21 cellular contexts compared by ENCODE assay signal in genomic region chr12:121011820-121012219, GRCh38. TPM values are rescaled to one million over a fixed set of nuclear protein-coding genes. Genes with fewer than 3 reads are reported as not detected.
DNase-seq lines count a peak whose midpoint lies in the region; ATAC-seq and TF ChIP-seq lines count a peak whose summit lies in the region.
"Had no signal": no experiment of that assay in that cellular context is flagged by ENCODE, and none has a peak within 500 bp of the region (broad histone marks: within the 10 kb centered on the region; RNA-seq: fewer than 3 reads in every experiment).

No MANE protein-coding gene starts in this region.

- TF ChIP-seq CTCF in CD4-positive, alpha-beta T cell (IDR thresholded peaks at IDR 0.05), result no peak
- no peak for TF ChIP-seq CTCF in nephron (IDR thresholded peaks at IDR 0.05; ENCODE audit: unreplicated experiment in 3 of 3)

- ATAC-seq in activated naive CD8-positive, alpha-beta T cell treated with anti-CD3 and anti-CD28 coated beads, Interleukin-2, amount 10 ng/mL, durations not matched to agents 7 days and 5 days (ENCODE audit: low read depth), result no peak
- ATAC-seq in CD4-positive, alpha-beta T cell (ENCODE audit: poor library complexity), result no peak
- ATAC-seq: GM23338 had no signal

- H3K4me1 Mint-ChIP-seq in activated naive CD8-positive, alpha-beta T cell treated with anti-CD3 and anti-CD28 coated beads, Interleukin-2, amount 10 ng/mL, durations not matched to agents 7 days and 5 days, result peaks cover 11% of the 10 kb centered on the region
- peaks cover 17% of the 10 kb centered on the region for H3K4me1 Mint-ChIP-seq in activated naive CD8-positive, alpha-beta T cell treated with anti-CD3 and anti-CD28 coated beads for 36 hours
- H3K4me1 Mint-ChIP-seq in CD4-positive, alpha-beta T cell (ENCODE audit: low read depth), result peaks cover 16% of the 10 kb centered on the region
- peaks cover 28% of the 10 kb centered on the region for H3K4me1 Mint-ChIP-seq in activated T-helper 1 cell treated with anti-CD3 and anti-CD28 coated beads, Interleukin-12 subunit alpha, Interleukin-12 subunit beta, Interleukin-2, Interleukin-4 antibody, amounts not matched to agents 30 ng/mL and 10 ng/mL and 1 ng/mL, durations not matched to agents 14 hours and 24 hours and 36 hours (ENCODE audit: low read depth)
- peaks cover 18% of the 10 kb centered on the region for H3K4me1 Mint-ChIP-seq in nephron

- H3K9me3 ChIP-seq in CD4-positive, alpha-beta T cell (ENCODE audit: control insufficient read depth, low read length), result no peaks in the 10 kb centered on the region
- H3K9me3 ChIP-seq: BE2C had no signal

- no peak for DNase-seq in activated naive CD8-positive, alpha-beta T cell treated with anti-CD3 and anti-CD28 coated beads, Interleukin-2, amount 10 ng/mL, durations not matched to agents 7 days and 5 days
- no peak for DNase-seq in activated naive CD8-positive, alpha-beta T cell treated with anti-CD3 and anti-CD28 coated beads for 36 hours
- DNase-seq in CD4-positive, alpha-beta T cell, result no peak
- no peak for DNase-seq in activated T-helper 1 cell treated with anti-CD3 and anti-CD28 coated beads, Interleukin-12 subunit alpha, Interleukin-12 subunit beta, Interleukin-2, Interleukin-4 antibody, amounts not matched to agents 30 ng/mL and 10 ng/mL and 1 ng/mL, durations not matched to agents 14 hours and 24 hours and 36 hours (ENCODE audit: low spot score)
- DNase-seq in NCI-H2227 treated with DMSO at 0.1 percent for 48 hours (lab: John Stamatoyannopoulos, UW) (no peak), NCI-H1436 (lab: John Stamatoyannopoulos, UW) (no peak), nucleus accumbens (lab: John Stamatoyannopoulos, UW) (no peak)
- DNase-seq: ACHN; BE2C; CD4-positive, alpha-beta memory T cell; DMS153; DMS79; GDM1; HCEC 1CT; HFFc6 had no signal

- CTCF ChIA-PET in CD4-positive, alpha-beta T cell (lab: Charles Lee), result no interaction called here

- H3K9me3 Mint-ChIP-seq in activated naive CD8-positive, alpha-beta T cell treated with anti-CD3 and anti-CD28 coated beads, Interleukin-2, amount 10 ng/mL, durations not matched to agents 7 days and 5 days, result no peaks in the 10 kb centered on the region
- no peaks in the 10 kb centered on the region for H3K9me3 Mint-ChIP-seq in activated naive CD8-positive, alpha-beta T cell treated with anti-CD3 and anti-CD28 coated beads for 36 hours
- H3K9me3 Mint-ChIP-seq in CD4-positive, alpha-beta T cell, result no peaks in the 10 kb centered on the region
- no peaks in the 10 kb centered on the region for H3K9me3 Mint-ChIP-seq in activated T-helper 1 cell treated with anti-CD3 and anti-CD28 coated beads, Interleukin-12 subunit alpha, Interleukin-12 subunit beta, Interleukin-2, Interleukin-4 antibody, amounts not matched to agents 30 ng/mL and 10 ng/mL and 1 ng/mL, durations not matched to agents 14 hours and 24 hours and 36 hours
- no peaks in the 10 kb centered on the region for H3K9me3 Mint-ChIP-seq in nephron
- H3K9me3 Mint-ChIP-seq: CD4-positive, alpha-beta memory T cell; GM23338; HFFc6 had no signal

- POLR2A ChIA-PET in activated naive CD8-positive, alpha-beta T cell treated with anti-CD3 and anti-CD28 coated beads, Interleukin-2, amount 10 ng/mL, durations not matched to agents 7 days and 5 days (lab: Charles Lee), result no interaction called here
- POLR2A ChIA-PET in CD4-positive, alpha-beta T cell (lab: Charles Lee), result no interaction called here

- intact Hi-C loops in CD4-positive, alpha-beta T cell (cut with DNase I, micrococcal nuclease), result loop anchor here (10.0 kb wide), 2 partner anchors 83 to 567 kb away; partner anchors contain the start of genes GATC (in 1 of the 2) and TRIAP1 (in 1 of the 2)
- intact Hi-C loops in activated T-helper 1 cell treated with anti-CD3 and anti-CD28 coated beads, Interleukin-12 subunit alpha, Interleukin-12 subunit beta, Interleukin-2, Interleukin-4 antibody, amounts not matched to agents 30 ng/mL and 10 ng/mL and 1 ng/mL, durations not matched to agents 14 hours and 24 hours and 36 hours (cut with micrococcal nuclease), result no loop called here

- no peaks in the 10 kb centered on the region for H3K27me3 ChIP-seq in CD4-positive, alpha-beta T cell (ENCODE audit: control insufficient read depth, insufficient read depth, low read length)
- H3K27me3 ChIP-seq: BE2C had no signal

- peaks cover 7% of the 10 kb centered on the region for H3K36me3 Mint-ChIP-seq in activated naive CD8-positive, alpha-beta T cell treated with anti-CD3 and anti-CD28 coated beads, Interleukin-2, amount 10 ng/mL, durations not matched to agents 7 days and 5 days
- H3K36me3 Mint-ChIP-seq in activated naive CD8-positive, alpha-beta T cell treated with anti-CD3 and anti-CD28 coated beads for 36 hours, result peaks cover 10% of the 10 kb centered on the region
- H3K36me3 Mint-ChIP-seq in CD4-positive, alpha-beta T cell (ENCODE audit: low read depth), result peaks cover 69% of the 10 kb centered on the region
- peaks cover 27% of the 10 kb centered on the region for H3K36me3 Mint-ChIP-seq in activated T-helper 1 cell treated with anti-CD3 and anti-CD28 coated beads, Interleukin-12 subunit alpha, Interleukin-12 subunit beta, Interleukin-2, Interleukin-4 antibody, amounts not matched to agents 30 ng/mL and 10 ng/mL and 1 ng/mL, durations not matched to agents 14 hours and 24 hours and 36 hours (ENCODE audit: low read depth)
- peaks cover 25% of the 10 kb centered on the region for H3K36me3 Mint-ChIP-seq in nephron (ENCODE audit: low read depth)

- H3K27me3 Mint-ChIP-seq in activated naive CD8-positive, alpha-beta T cell treated with anti-CD3 and anti-CD28 coated beads, Interleukin-2, amount 10 ng/mL, durations not matched to agents 7 days and 5 days, result no peaks in the 10 kb centered on the region
- no peaks in the 10 kb centered on the region for H3K27me3 Mint-ChIP-seq in activated naive CD8-positive, alpha-beta T cell treated with anti-CD3 and anti-CD28 coated beads for 36 hours
- no peaks in the 10 kb centered on the region for H3K27me3 Mint-ChIP-seq in CD4-positive, alpha-beta T cell
- no peaks in the 10 kb centered on the region for H3K27me3 Mint-ChIP-seq in activated T-helper 1 cell treated with anti-CD3 and anti-CD28 coated beads, Interleukin-12 subunit alpha, Interleukin-12 subunit beta, Interleukin-2, Interleukin-4 antibody, amounts not matched to agents 30 ng/mL and 10 ng/mL and 1 ng/mL, durations not matched to agents 14 hours and 24 hours and 36 hours (ENCODE audit: insufficient read depth)
- no peaks in the 10 kb centered on the region for H3K27me3 Mint-ChIP-seq in nephron (ENCODE audit: low read depth)
- H3K27me3 Mint-ChIP-seq: CD4-positive, alpha-beta memory T cell had no signal

- no peak overlapping the region for H3K27ac ChIP-seq in CD4-positive, alpha-beta T cell (ENCODE audit: low read depth, low read length)
- H3K27ac ChIP-seq: C4-2B, HL-60 had no signal

- H3K27ac Mint-ChIP-seq in activated naive CD8-positive, alpha-beta T cell treated with anti-CD3 and anti-CD28 coated beads, Interleukin-2, amount 10 ng/mL, durations not matched to agents 7 days and 5 days, result peak overlapping the region; percentile 22
- no peak overlapping the region for H3K27ac Mint-ChIP-seq in activated naive CD8-positive, alpha-beta T cell treated with anti-CD3 and anti-CD28 coated beads for 36 hours
- no peak overlapping the region for H3K27ac Mint-ChIP-seq in CD4-positive, alpha-beta T cell
- peak overlapping the region; percentile 21 for H3K27ac Mint-ChIP-seq in activated T-helper 1 cell treated with anti-CD3 and anti-CD28 coated beads, Interleukin-12 subunit alpha, Interleukin-12 subunit beta, Interleukin-2, Interleukin-4 antibody, amounts not matched to agents 30 ng/mL and 10 ng/mL and 1 ng/mL, durations not matched to agents 14 hours and 24 hours and 36 hours
- H3K27ac Mint-ChIP-seq in nephron, result no peak overlapping the region
- H3K27ac Mint-ChIP-seq: GM23338, HFFc6 had no signal

- no peak overlapping the region for H3K4me3 Mint-ChIP-seq in activated naive CD8-positive, alpha-beta T cell treated with anti-CD3 and anti-CD28 coated beads, Interleukin-2, amount 10 ng/mL, durations not matched to agents 7 days and 5 days
- H3K4me3 Mint-ChIP-seq in activated naive CD8-positive, alpha-beta T cell treated with anti-CD3 and anti-CD28 coated beads for 36 hours, result no peak overlapping the region
- peak overlapping the region; percentile 25 for H3K4me3 Mint-ChIP-seq in CD4-positive, alpha-beta T cell
- H3K4me3 Mint-ChIP-seq in activated T-helper 1 cell treated with anti-CD3 and anti-CD28 coated beads, Interleukin-12 subunit alpha, Interleukin-12 subunit beta, Interleukin-2, Interleukin-4 antibody, amounts not matched to agents 30 ng/mL and 10 ng/mL and 1 ng/mL, durations not matched to agents 14 hours and 24 hours and 36 hours, result no peak overlapping the region
- H3K4me3 Mint-ChIP-seq in nephron, result peak overlapping the region; percentile 18 to 31 (median 24)
- H3K4me3 Mint-ChIP-seq: GM23338, HFFc6 had no signal

RNA-seq across cellular contexts. Expression of gene C12orf43, which starts 4.5 kb away (rescaled TPM):
- total RNA-seq in activated naive CD8-positive, alpha-beta T cell treated with anti-CD3 and anti-CD28 coated beads, Interleukin-2, amount 10 ng/mL, durations not matched to agents 7 days and 5 days, result 10 to 100 TPM; 15.7 to 16.1 TPM
- total RNA-seq in activated naive CD8-positive, alpha-beta T cell treated with anti-CD3 and anti-CD28 coated beads for 36 hours, result 10 to 100 TPM; 32.4 to 35.8 TPM
- 10 to 100 TPM; 14.4 to 15.8 TPM for total RNA-seq in CD4-positive, alpha-beta T cell
- total RNA-seq in activated T-helper 1 cell treated with anti-CD3 and anti-CD28 coated beads, Interleukin-12 subunit alpha, Interleukin-12 subunit beta, Interleukin-2, Interleukin-4 antibody, amounts not matched to agents 30 ng/mL and 10 ng/mL and 1 ng/mL, durations not matched to agents 14 hours and 24 hours and 36 hours, result 34.6 and 35.3 TPM in 2 replicates

RNA-seq across cellular contexts. Expression of gene OASL, which starts 27.2 kb away (rescaled TPM):
- total RNA-seq in activated naive CD8-positive, alpha-beta T cell treated with anti-CD3 and anti-CD28 coated beads, Interleukin-2, amount 10 ng/mL, durations not matched to agents 7 days and 5 days, result 10 to 100 TPM; 43.7 to 48.6 TPM
- total RNA-seq in activated naive CD8-positive, alpha-beta T cell treated with anti-CD3 and anti-CD28 coated beads for 36 hours, result 10 to 100 TPM; 16.9 to 17.2 TPM
- total RNA-seq in CD4-positive, alpha-beta T cell, result 10 to 100 TPM; 33.0 to 34.7 TPM
- total RNA-seq in activated T-helper 1 cell treated with anti-CD3 and anti-CD28 coated beads, Interleukin-12 subunit alpha, Interleukin-12 subunit beta, Interleukin-2, Interleukin-4 antibody, amounts not matched to agents 30 ng/mL and 10 ng/mL and 1 ng/mL, durations not matched to agents 14 hours and 24 hours and 36 hours, result 2.4 and 3.1 TPM in 2 replicates
- total RNA-seq: GM23338, HFFc6 had no signal

RNA-seq across cellular contexts. Expression of gene HNF1A, which starts 33.5 kb away (rescaled TPM):
- total RNA-seq in activated naive CD8-positive, alpha-beta T cell treated with anti-CD3 and anti-CD28 coated beads, Interleukin-2, amount 10 ng/mL, durations not matched to agents 7 days and 5 days, result not detected
- not detected for total RNA-seq in activated naive CD8-positive, alpha-beta T cell treated with anti-CD3 and anti-CD28 coated beads for 36 hours
- not detected for total RNA-seq in CD4-positive, alpha-beta T cell
- total RNA-seq in activated T-helper 1 cell treated with anti-CD3 and anti-CD28 coated beads, Interleukin-12 subunit alpha, Interleukin-12 subunit beta, Interleukin-2, Interleukin-4 antibody, amounts not matched to agents 30 ng/mL and 10 ng/mL and 1 ng/mL, durations not matched to agents 14 hours and 24 hours and 36 hours, result not detected in 2 replicates
- total RNA-seq: CD4-positive, alpha-beta memory T cell; Daoy; GM23338; HFFc6; HT1080 had no signal

Comparison
In these comparisons a context has a peak if more than half of its experiments do, and no peak if none do; other contexts are left out.
1. H3K27ac Mint-ChIP-seq: peak in activated naive CD8-positive, alpha-beta T cell treated with anti-CD3 and anti-CD28 coated beads, Interleukin-2, amount 10 ng/mL, durations not matched to agents 7 days and 5 days (single experiment) and activated T-helper 1 cell treated with anti-CD3 and anti-CD28 coated beads, Interleukin-12 subunit alpha, Interleukin-12 subunit beta, Interleukin-2, Interleukin-4 antibody, amounts not matched to agents 30 ng/mL and 10 ng/mL and 1 ng/mL, durations not matched to agents 14 hours and 24 hours and 36 hours (single experiment); none in activated naive CD8-positive, alpha-beta T cell treated with anti-CD3 and anti-CD28 coated beads for 36 hours (single experiment), CD4-positive, alpha-beta T cell (single experiment) and nephron (0 of 3).
2. H3K4me3 Mint-ChIP-seq: peak in CD4-positive, alpha-beta T cell (single experiment) and nephron (3 of 3); none in activated naive CD8-positive, alpha-beta T cell treated with anti-CD3 and anti-CD28 coated beads, Interleukin-2, amount 10 ng/mL, durations not matched to agents 7 days and 5 days (single experiment), activated naive CD8-positive, alpha-beta T cell treated with anti-CD3 and anti-CD28 coated beads for 36 hours (single experiment) and activated T-helper 1 cell treated with anti-CD3 and anti-CD28 coated beads, Interleukin-12 subunit alpha, Interleukin-12 subunit beta, Interleukin-2, Interleukin-4 antibody, amounts not matched to agents 30 ng/mL and 10 ng/mL and 1 ng/mL, durations not matched to agents 14 hours and 24 hours and 36 hours (single experiment).